ENCODE assay signal across 15 cellular contexts in the genomic region with DNA sequence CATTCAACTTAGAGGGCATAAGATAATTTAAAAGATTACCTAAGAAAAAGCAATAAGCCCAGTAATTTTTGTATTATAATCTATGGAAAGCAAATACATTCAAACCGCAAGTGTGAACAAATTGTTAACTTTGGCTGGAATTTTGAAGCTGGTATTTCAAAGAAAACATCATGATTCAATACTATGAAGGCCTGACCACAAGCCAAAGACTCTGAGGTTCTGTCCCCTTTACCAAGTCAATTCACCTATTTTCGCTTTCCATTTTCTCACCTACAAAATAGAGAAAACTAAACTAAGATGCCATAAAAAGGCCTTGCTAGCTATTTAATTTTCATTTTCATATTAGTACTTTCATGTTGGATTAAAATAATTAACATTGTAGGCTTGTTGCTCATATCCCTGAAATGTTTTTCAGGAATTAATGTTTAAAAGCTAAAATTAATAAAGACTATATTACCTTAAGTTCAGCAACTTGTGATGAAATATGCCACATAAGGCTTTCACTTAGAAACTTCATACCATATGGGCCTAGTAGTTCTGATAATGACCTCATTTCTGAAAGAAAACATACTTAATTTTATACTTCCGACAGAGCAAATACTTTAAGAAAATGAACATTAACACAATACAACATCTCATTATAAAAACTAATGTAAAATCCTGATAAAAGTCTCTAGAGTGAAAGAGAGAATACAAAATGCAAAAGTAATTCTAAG.
DNase-seq lines count a peak whose midpoint lies in the region; ATAC-seq and TF ChIP-seq lines count a peak whose summit lies in the region.
"Had no signal": no experiment of that assay in that cellular context is flagged by ENCODE, and none has a peak within 500 bp of the region (broad histone marks: within the 10 kb centered on the region; RNA-seq: fewer than 3 reads in every experiment).

No MANE protein-coding gene starts in this region.

- peak; percentile 82 for ATAC-seq in activated CD8-positive, alpha-beta memory T cell treated with anti-CD3 and anti-CD28 coated beads, Interleukin-2, amount 10 ng/mL, durations not matched to agents 7 days and 5 days
- peak; percentile 87 for ATAC-seq in HG02610 (IDR thresholded peaks at IDR 0.05; ENCODE audit: unreplicated experiment)
- peak; percentile 82 for ATAC-seq in stimulated activated effector memory CD8-positive, alpha-beta T cell treated with anti-CD3 and anti-CD28 coated beads, Interleukin-12 subunit alpha, Interleukin-12 subunit beta, amount 100 ng/mL, for 72 hours
- no peak for ATAC-seq in gastroesophageal sphincter
- ATAC-seq in sciatic nerve: no peak

- peaks cover 25% of the 10 kb centered on the region for H3K36me3 Mint-ChIP-seq in activated CD8-positive, alpha-beta memory T cell treated with anti-CD3 and anti-CD28 coated beads, Interleukin-2, amount 10 ng/mL, durations not matched to agents 7 days and 5 days
- H3K36me3 Mint-ChIP-seq in T-helper 1 cell treated with Interleukin-12 subunit alpha and Interleukin-12 subunit beta and Interleukin-4 antibody, amounts not matched to agents 30 μg/mL and 1 μg/mL, for 36 hours (ENCODE audit: low read depth): peaks cover 3% of the 10 kb centered on the region
- no peaks in the 10 kb centered on the region for H3K36me3 Mint-ChIP-seq in stimulated activated effector memory CD8-positive, alpha-beta T cell treated with anti-CD3 and anti-CD28 coated beads, Interleukin-12 subunit alpha, Interleukin-12 subunit beta, amount 100 ng/mL, for 72 hours

- TF ChIP-seq CTCF in BE2C (IDR thresholded peaks at IDR 0.05; ENCODE audit: low read depth, low read length) (no peak), gastroesophageal sphincter (IDR thresholded peaks at IDR 0.05) (no peak)

- no peaks in the 10 kb centered on the region; the same call in 1 of the 2 replicates for H3K4me1 ChIP-seq in BE2C
- H3K4me1 ChIP-seq in gastroesophageal sphincter: peaks cover 0 to 5% (median 0%) of the 10 kb centered on the region in 3 donors

- no peaks in the 10 kb centered on the region for H3K27me3 Mint-ChIP-seq in activated CD8-positive, alpha-beta memory T cell treated with anti-CD3 and anti-CD28 coated beads, Interleukin-2, amount 10 ng/mL, durations not matched to agents 7 days and 5 days
- no peaks in the 10 kb centered on the region for H3K27me3 Mint-ChIP-seq in T-helper 1 cell treated with Interleukin-12 subunit alpha and Interleukin-12 subunit beta and Interleukin-4 antibody, amounts not matched to agents 30 μg/mL and 1 μg/mL, for 36 hours (ENCODE audit: low read depth)

- intact Hi-C loops in sciatic nerve (cut with DNase I): no loop called here

- no peak for TF ChIP-seq POLR2A in gastroesophageal sphincter (IDR thresholded peaks at IDR 0.05)

- H3K4me3 ChIP-seq in BE2C (ENCODE audit: low read depth, low read length) (no peak overlapping the region), gastroesophageal sphincter (no peak overlapping the region)
- H3K4me3 ChIP-seq: cardiac muscle cell had no signal

- H3K4me3 Mint-ChIP-seq in activated CD8-positive, alpha-beta memory T cell treated with anti-CD3 and anti-CD28 coated beads, Interleukin-2, amount 10 ng/mL, durations not matched to agents 7 days and 5 days: no peak overlapping the region
- H3K4me3 Mint-ChIP-seq in T-helper 1 cell treated with Interleukin-12 subunit alpha and Interleukin-12 subunit beta and Interleukin-4 antibody, amounts not matched to agents 30 μg/mL and 1 μg/mL, for 36 hours: no peak overlapping the region
- no peak overlapping the region for H3K4me3 Mint-ChIP-seq in stimulated activated effector memory CD8-positive, alpha-beta T cell treated with anti-CD3 and anti-CD28 coated beads, Interleukin-12 subunit alpha, Interleukin-12 subunit beta, amount 100 ng/mL, for 72 hours

- TF ChIP-seq EP300 in gastroesophageal sphincter (IDR thresholded peaks at IDR 0.05): no peak

- DNase-seq in activated CD8-positive, alpha-beta memory T cell treated with anti-CD3 and anti-CD28 coated beads, Interleukin-2, amount 10 ng/mL, durations not matched to agents 7 days and 5 days: peak; percentile 65
- DNase-seq in activated CD8-positive, alpha-beta memory T cell treated with anti-CD3 and anti-CD28 coated beads, Interleukin-2, amount 50 U/mL, for 4 hours: no peak
- no peak for DNase-seq in stimulated activated effector memory CD8-positive, alpha-beta T cell treated with anti-CD3 and anti-CD28 coated beads, Interleukin-12 subunit alpha, Interleukin-12 subunit beta, amount 100 ng/mL, for 72 hours (ENCODE audit: low spot score in 2 of 2)
- no peak for DNase-seq in BE2C
- DNase-seq in sciatic nerve (ENCODE audit: low spot score): no peak
- DNase-seq: ACHN; activated CD8-positive, alpha-beta memory T cell treated with anti-CD3 and anti-CD28 coated beads for 24 hours; DMS79; NCI-H1092; NCI-H82; stimulated activated CD4-positive, alpha-beta T cell treated with anti-CD3 and anti-CD28 coated beads, Interleukin-4, amount 100 ng/mL, for 1 hour had no signal

- CTCF ChIA-PET in activated CD8-positive, alpha-beta memory T cell treated with anti-CD3 and anti-CD28 coated beads, Interleukin-2, amount 10 ng/mL, durations not matched to agents 7 days and 5 days (lab: Charles Lee): interaction anchor here (3.2 kb wide), 1 partner anchor 28 kb away, joined by 14 read pairs; no protein-coding TSS in a partner anchor

- WGBS in gastroesophageal sphincter (ENCODE audit: low coverage in 1 of 2), 2 donors: 79 to 94% methylated on average over 3 of the region's 3 CpGs

- H3K9me3 ChIP-seq in BE2C (no peaks in the 10 kb centered on the region), gastroesophageal sphincter (no peaks in the 10 kb centered on the region)

- H3K27ac Mint-ChIP-seq in activated CD8-positive, alpha-beta memory T cell treated with anti-CD3 and anti-CD28 coated beads, Interleukin-2, amount 10 ng/mL, durations not matched to agents 7 days and 5 days: peak overlapping the region; percentile 58
- H3K27ac Mint-ChIP-seq in T-helper 1 cell treated with Interleukin-12 subunit alpha and Interleukin-12 subunit beta and Interleukin-4 antibody, amounts not matched to agents 30 μg/mL and 1 μg/mL, for 36 hours: peak overlapping the region; percentile 62
- H3K27ac Mint-ChIP-seq in stimulated activated effector memory CD8-positive, alpha-beta T cell treated with anti-CD3 and anti-CD28 coated beads, Interleukin-12 subunit alpha, Interleukin-12 subunit beta, amount 100 ng/mL, for 72 hours: no peak overlapping the region

- no peaks in the 10 kb centered on the region for H3K27me3 ChIP-seq in BE2C
- H3K27me3 ChIP-seq in gastroesophageal sphincter: no peaks in the 10 kb centered on the region
- H3K27me3 ChIP-seq: cardiac muscle cell had no signal

- H3K36me3 ChIP-seq in BE2C (peaks cover 4% of the 10 kb centered on the region), gastroesophageal sphincter (peaks cover 0 to 74% of the 10 kb centered on the region in 2 donors)

- no peak overlapping the region for H3K27ac ChIP-seq in gastroesophageal sphincter
- H3K27ac ChIP-seq: cardiac muscle cell had no signal

- H3K4me1 Mint-ChIP-seq in activated CD8-positive, alpha-beta memory T cell treated with anti-CD3 and anti-CD28 coated beads, Interleukin-2, amount 10 ng/mL, durations not matched to agents 7 days and 5 days: peaks cover 50% of the 10 kb centered on the region
- peaks cover 30% of the 10 kb centered on the region for H3K4me1 Mint-ChIP-seq in T-helper 1 cell treated with Interleukin-12 subunit alpha and Interleukin-12 subunit beta and Interleukin-4 antibody, amounts not matched to agents 30 μg/mL and 1 μg/mL, for 36 hours (ENCODE audit: low read depth)
- peaks cover 5% of the 10 kb centered on the region for H3K4me1 Mint-ChIP-seq in stimulated activated effector memory CD8-positive, alpha-beta T cell treated with anti-CD3 and anti-CD28 coated beads, Interleukin-12 subunit alpha, Interleukin-12 subunit beta, amount 100 ng/mL, for 72 hours

- H3K9me3 Mint-ChIP-seq in activated CD8-positive, alpha-beta memory T cell treated with anti-CD3 and anti-CD28 coated beads, Interleukin-2, amount 10 ng/mL, durations not matched to agents 7 days and 5 days (ENCODE audit: low read depth): no peaks in the 10 kb centered on the region
- no peaks in the 10 kb centered on the region for H3K9me3 Mint-ChIP-seq in T-helper 1 cell treated with Interleukin-12 subunit alpha and Interleukin-12 subunit beta and Interleukin-4 antibody, amounts not matched to agents 30 μg/mL and 1 μg/mL, for 36 hours
- no peaks in the 10 kb centered on the region for H3K9me3 Mint-ChIP-seq in stimulated activated effector memory CD8-positive, alpha-beta T cell treated with anti-CD3 and anti-CD28 coated beads, Interleukin-12 subunit alpha, Interleukin-12 subunit beta, amount 100 ng/mL, for 72 hours

Comparison
In these comparisons a context has a peak if more than half of its experiments do, and no peak if none do; other contexts are left out.
1. ATAC-seq: peak in activated CD8-positive, alpha-beta memory T cell treated with anti-CD3 and anti-CD28 coated beads, Interleukin-2, amount 10 ng/mL, durations not matched to agents 7 days and 5 days (single experiment), HG02610 (single experiment) and stimulated activated effector memory CD8-positive, alpha-beta T cell treated with anti-CD3 and anti-CD28 coated beads, Interleukin-12 subunit alpha, Interleukin-12 subunit beta, amount 100 ng/mL, for 72 hours (single experiment); none in gastroesophageal sphincter (single experiment) and sciatic nerve (single experiment).